In the genomic region with DNA sequence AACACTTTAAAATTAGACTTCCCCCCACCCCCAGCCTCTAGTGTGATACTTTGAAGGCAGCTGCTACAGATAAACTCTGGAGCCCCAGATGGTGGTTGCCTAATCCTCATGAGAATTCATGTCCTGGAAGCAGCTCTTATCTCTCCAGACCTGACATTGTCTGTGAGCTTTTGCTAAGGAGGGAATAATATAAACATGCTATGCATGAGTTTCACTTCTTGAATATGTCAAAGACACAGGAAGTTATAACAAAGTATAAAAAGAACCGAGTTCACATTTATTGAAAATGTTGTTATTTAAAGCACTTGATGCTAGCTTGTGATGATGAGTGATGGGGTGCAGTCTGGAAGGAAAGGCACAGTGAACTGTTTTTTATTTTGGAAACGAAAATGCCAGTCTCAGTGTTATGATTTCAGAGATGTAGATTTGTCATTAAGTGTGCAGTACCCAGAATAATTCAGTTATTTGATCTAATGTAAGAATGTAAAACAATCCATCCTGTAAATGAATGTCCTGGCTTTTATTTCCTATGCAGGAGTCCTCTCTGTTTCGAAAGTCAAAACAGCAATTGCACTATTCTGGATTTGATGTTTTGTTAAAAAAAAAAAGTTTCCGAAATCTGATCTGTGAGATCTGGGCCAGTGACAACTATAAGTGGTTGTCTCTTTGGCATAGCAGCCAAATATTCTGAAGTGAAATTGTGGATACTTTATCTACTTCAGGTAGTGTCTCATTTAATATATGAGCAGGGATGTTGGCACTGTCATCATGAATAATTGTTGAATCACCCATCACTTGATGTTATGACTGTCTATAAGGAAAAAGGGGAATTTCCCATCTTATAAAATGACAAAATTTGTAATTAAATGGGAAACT, we compare ENCODE assay signal across 1 cellular context.
TF ChIP-seq lines count a peak whose summit lies in the region.

No MANE protein-coding gene starts in this region.

TF ChIP-seq in GM12878, 131 proteins besides CTCF, POLR2A, EP300 and RAD21 (continued from another document and continues in another):
- TF ChIP-seq CEBPZ (IDR thresholded peaks at IDR 0.05; ENCODE audit: low read depth, low read length) (no peak), YY1 (IDR thresholded peaks at IDR 0.05; ENCODE audit: low read depth, low read length) (no peak), IRF4 (IDR thresholded peaks at IDR 0.05; ENCODE audit: low read depth, low read length) (no peak), MYB (IDR thresholded peaks at IDR 0.05; ENCODE audit: borderline replicate concordance, low read depth, low read length) (no peak), EED (IDR thresholded peaks at IDR 0.05; ENCODE audit: low read depth) (peak; percentile 68), BCL11A (IDR thresholded peaks at IDR 0.05; ENCODE audit: low read depth, low read length) (peak; percentile 10; the same call in 1 of the 2 replicates), REST (IDR thresholded peaks at IDR 0.05; ENCODE audit: low read depth, low read length) (no peak), SMAD1 (IDR thresholded peaks at IDR 0.05; ENCODE audit: low read depth, partially characterized antibody) (no peak), SKIL (IDR thresholded peaks at IDR 0.05; ENCODE audit: low read depth, poor library complexity, severe bottlenecking) (peak; percentile 38), SREBF2 (IDR thresholded peaks at IDR 0.05; ENCODE audit: low read length) (no peak), TCF3 (IDR thresholded peaks at IDR 0.05; ENCODE audit: borderline replicate concordance, insufficient read depth, low read depth, low read length) (peak; percentile 37; the same call in 1 of the 2 replicates), MEF2A (IDR thresholded peaks at IDR 0.05; ENCODE audit: insufficient read depth, low read depth, low read length) (peak; percentile 79), SMAD5 (IDR thresholded peaks at IDR 0.05; ENCODE audit: low read depth) (no peak), CUX1 (IDR thresholded peaks at IDR 0.05; ENCODE audit: insufficient replicate concordance, low read depth, low read length) (no peak), HCFC1 (IDR thresholded peaks at IDR 0.05; ENCODE audit: low read length) (no peak), ATF7 (IDR thresholded peaks at IDR 0.05; ENCODE audit: low read depth) (peak; percentile 44; the same call in 1 of the 2 replicates), NFIC (IDR thresholded peaks at IDR 0.05; ENCODE audit: low read depth, low read length) (peak; percentile 87), BMI1 (IDR thresholded peaks at IDR 0.05; ENCODE audit: borderline replicate concordance) (no peak), STAT3 (IDR thresholded peaks at IDR 0.05; ENCODE audit: low read depth, low read length) (no peak), HDAC2 (IDR thresholded peaks at IDR 0.05) (no peak), E2F8 (IDR thresholded peaks at IDR 0.05; ENCODE audit: low read depth, partially characterized antibody) (no peak), FOS (IDR thresholded peaks at IDR 0.05; ENCODE audit: borderline replicate concordance, extremely low read depth, insufficient read length) (no peak), LARP7 (IDR thresholded peaks at IDR 0.05) (no peak), NR2C2 (IDR thresholded peaks at IDR 0.05; ENCODE audit: borderline replicate concordance, control insufficient read depth, insufficient read length, low read depth) (no peak), SPI1 (IDR thresholded peaks at IDR 0.05; ENCODE audit: borderline replicate concordance, insufficient read depth, low read depth, low read length) (peak; percentile 86), RFX5 (IDR thresholded peaks at IDR 0.05; ENCODE audit: low read depth, low read length) (no peak), HDAC6 (IDR thresholded peaks at IDR 0.05; ENCODE audit: unreplicated experiment) (no peak)
- TF ChIP-seq, protein P1, sequence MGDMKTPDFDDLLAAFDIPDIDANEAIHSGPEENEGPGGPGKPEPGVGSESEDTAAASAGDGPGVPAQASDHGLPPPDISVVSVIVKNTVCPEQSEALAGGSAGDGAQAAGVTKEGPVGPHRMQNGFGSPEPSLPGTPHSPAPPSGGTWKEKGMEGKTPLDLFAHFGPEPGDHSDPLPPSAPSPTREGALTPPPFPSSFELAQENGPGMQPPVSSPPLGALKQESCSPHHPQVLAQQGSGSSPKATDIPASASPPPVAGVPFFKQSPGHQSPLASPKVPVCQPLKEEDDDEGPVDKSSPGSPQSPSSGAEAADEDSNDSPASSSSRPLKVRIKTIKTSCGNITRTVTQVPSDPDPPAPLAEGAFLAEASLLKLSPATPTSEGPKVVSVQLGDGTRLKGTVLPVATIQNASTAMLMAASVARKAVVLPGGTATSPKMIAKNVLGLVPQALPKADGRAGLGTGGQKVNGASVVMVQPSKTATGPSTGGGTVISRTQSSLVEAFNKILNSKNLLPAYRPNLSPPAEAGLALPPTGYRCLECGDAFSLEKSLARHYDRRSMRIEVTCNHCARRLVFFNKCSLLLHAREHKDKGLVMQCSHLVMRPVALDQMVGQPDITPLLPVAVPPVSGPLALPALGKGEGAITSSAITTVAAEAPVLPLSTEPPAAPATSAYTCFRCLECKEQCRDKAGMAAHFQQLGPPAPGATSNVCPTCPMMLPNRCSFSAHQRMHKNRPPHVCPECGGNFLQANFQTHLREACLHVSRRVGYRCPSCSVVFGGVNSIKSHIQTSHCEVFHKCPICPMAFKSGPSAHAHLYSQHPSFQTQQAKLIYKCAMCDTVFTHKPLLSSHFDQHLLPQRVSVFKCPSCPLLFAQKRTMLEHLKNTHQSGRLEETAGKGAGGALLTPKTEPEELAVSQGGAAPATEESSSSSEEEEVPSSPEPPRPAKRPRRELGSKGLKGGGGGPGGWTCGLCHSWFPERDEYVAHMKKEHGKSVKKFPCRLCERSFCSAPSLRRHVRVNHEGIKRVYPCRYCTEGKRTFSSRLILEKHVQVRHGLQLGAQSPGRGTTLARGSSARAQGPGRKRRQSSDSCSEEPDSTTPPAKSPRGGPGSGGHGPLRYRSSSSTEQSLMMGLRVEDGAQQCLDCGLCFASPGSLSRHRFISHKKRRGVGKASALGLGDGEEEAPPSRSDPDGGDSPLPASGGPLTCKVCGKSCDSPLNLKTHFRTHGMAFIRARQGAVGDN (IDR thresholded peaks at IDR 0.05): peak; percentile 74
